34 cellular contexts compared by ENCODE assay signal in genomic region chr1:4460052-4460451, GRCh38.
"Had no signal": no experiment of that assay in that cellular context is flagged by ENCODE, and none has a peak within 500 bp of the region (broad histone marks: within the 10 kb centered on the region; RNA-seq: fewer than 3 reads in every experiment).

No MANE protein-coding gene starts in this region.

- H3K9me3 ChIP-seq: adrenal gland, body of pancreas, breast epithelium had no signal

- H3K9me3 Mint-ChIP-seq: activated CD4-positive, alpha-beta T cell treated with anti-CD3 and anti-CD28 coated beads, Interleukin-2, amount 10 ng/mL, durations not matched to agents 24 days and 14 days; activated CD8-positive, alpha-beta T cell treated with anti-CD3 and anti-CD28 coated beads for 36 hours; activated T-cell treated with anti-CD3 and anti-CD28 coated beads, Interleukin-2, amount 50 U/mL, for 4 hours; T-helper 2 cell treated with Interferon-gamma antibody and Interleukin-4, amounts not matched to agents 5 μg/mL and 100 μg/mL, for 36 hours had no signal

- H3K27me3 ChIP-seq: adrenal gland, body of pancreas, brain microvascular endothelial cell, breast epithelium had no signal

- H3K4me3 ChIP-seq: adrenal gland, body of pancreas, breast epithelium had no signal

- ATAC-seq: activated CD8-positive, alpha-beta T cell treated with anti-CD3 and anti-CD28 coated beads for 36 hours; activated naive CD4-positive, alpha-beta T cell treated with anti-CD3 and anti-CD28 coated beads, Interleukin-2, amount 50 U/mL, for 72 hours; activated T-cell treated with anti-CD3 and anti-CD28 coated beads, Interleukin-2, amount 50 U/mL, for 4 hours; activated T-cell treated with anti-CD3 and anti-CD28 coated beads, Interleukin-2, amount 50 U/mL, for 72 hours; activated T-helper 17 cell treated with anti-CD3 and anti-CD28 coated beads, Interleukin-2, amount 50 U/mL, for 72 hours; body of pancreas had no signal

- H3K27me3 Mint-ChIP-seq: activated B cell treated with CpG ODN at 0.5 μM for 24 hours; activated CD4-positive, alpha-beta memory T cell treated with anti-CD3 and anti-CD28 coated beads for 36 hours; activated CD4-positive, alpha-beta T cell treated with anti-CD3 and anti-CD28 coated beads, Interleukin-2, amount 10 ng/mL, durations not matched to agents 24 days and 14 days; activated CD8-positive, alpha-beta T cell treated with anti-CD3 and anti-CD28 coated beads for 36 hours; activated naive CD8-positive, alpha-beta T cell treated with anti-CD3 and anti-CD28 coated beads for 36 hours had no signal

- H3K4me1 ChIP-seq: adrenal gland, body of pancreas, breast epithelium had no signal

- H3K4me1 Mint-ChIP-seq: activated B cell treated with CpG ODN at 0.5 μM for 24 hours; activated CD4-positive, alpha-beta T cell treated with anti-CD3 and anti-CD28 coated beads, Interleukin-2, amount 10 ng/mL, durations not matched to agents 24 days and 14 days; activated naive CD8-positive, alpha-beta T cell treated with anti-CD3 and anti-CD28 coated beads for 36 hours; activated T-helper 17 cell treated with anti-CD3 and anti-CD28 coated beads, Interleukin-2, amount 50 U/mL, for 72 hours; central memory CD8-positive, alpha-beta T cell had no signal

- H3K4me3 Mint-ChIP-seq: activated B cell treated with CpG ODN at 0.5 μM for 24 hours; activated CD4-positive, alpha-beta memory T cell treated with anti-CD3 and anti-CD28 coated beads for 36 hours; activated CD4-positive, alpha-beta T cell treated with anti-CD3 and anti-CD28 coated beads, Interleukin-2, amount 10 ng/mL, durations not matched to agents 24 days and 14 days; activated CD8-positive, alpha-beta T cell treated with anti-CD3 and anti-CD28 coated beads for 36 hours; activated naive CD8-positive, alpha-beta T cell treated with anti-CD3 and anti-CD28 coated beads for 36 hours; activated T-cell treated with anti-CD3 and anti-CD28 coated beads, Interleukin-2, amount 50 U/mL, for 4 hours; activated T-cell treated with anti-CD3 and anti-CD28 coated beads, Interleukin-2, amount 50 U/mL, for 72 hours; activated T-helper 1 cell treated with anti-CD3 and anti-CD28 coated beads, Interleukin-12 subunit alpha, Interleukin-12 subunit beta, Interleukin-2, Interleukin-4 antibody, amounts not matched to agents 30 ng/mL and 10 ng/mL and 1 ng/mL, durations not matched to agents 14 hours and 24 hours and 36 hours; activated T-helper 17 cell treated with anti-CD3 and anti-CD28 coated beads, Interleukin-2, amount 50 U/mL, for 72 hours; central memory CD8-positive, alpha-beta T cell; T-helper 1 cell treated with Interleukin-12 subunit alpha and Interleukin-12 subunit beta and Interleukin-4 antibody, amounts not matched to agents 30 μg/mL and 1 μg/mL, for 36 hours; T-helper 2 cell treated with Interferon-gamma antibody and Interleukin-4, amounts not matched to agents 5 μg/mL and 100 μg/mL, for 36 hours had no signal

- DNase-seq: activated B cell treated with CpG ODN at 0.5 μM for 24 hours; activated CD4-positive, alpha-beta memory T cell treated with anti-CD3 and anti-CD28 coated beads for 36 hours; activated CD4-positive, alpha-beta T cell treated with anti-CD3 and anti-CD28 coated beads for 4 hours; activated CD4-positive, alpha-beta T cell treated with anti-CD3 and anti-CD28 coated beads, Interleukin-2, amount 10 ng/mL, durations not matched to agents 24 days and 14 days; activated CD4-positive, alpha-beta T cell treated with anti-CD3 and anti-CD28 coated beads, Interleukin-2, amount 50 U/mL, for 1 hour; activated CD4-positive, alpha-beta T cell treated with anti-CD3 and anti-CD28 coated beads, Interleukin-2, amount 50 U/mL, for 4 hours; activated CD4-positive, CD25-positive, alpha-beta regulatory T cell treated with anti-CD3 and anti-CD28 coated beads, Interleukin-2, amount 50 U/mL, for 72 hours; activated CD8-positive, alpha-beta memory T cell treated with anti-CD3 and anti-CD28 coated beads, Interleukin-2, amount 50 U/mL, for 4 hours; activated CD8-positive, alpha-beta T cell treated with anti-CD3 and anti-CD28 coated beads for 36 hours; activated gamma-delta T cell treated with Interleukin-2 at 50 U/mL for 16 hours; activated naive CD4-positive, alpha-beta T cell; activated naive CD4-positive, alpha-beta T cell treated with anti-CD3 and anti-CD28 coated beads, Interleukin-2, amount 50 U/mL, for 16 hours; activated naive CD8-positive, alpha-beta T cell treated with anti-CD3 and anti-CD28 coated beads for 36 hours; activated T-cell treated with anti-CD3 and anti-CD28 coated beads for 4 hours; activated T-cell treated with anti-CD3 and anti-CD28 coated beads, Interleukin-2, amount 50 U/mL, for 1 hour; activated T-cell treated with anti-CD3 and anti-CD28 coated beads, Interleukin-2, amount 50 U/mL, for 4 hours; activated T-cell treated with anti-CD3 and anti-CD28 coated beads, Interleukin-2, amount 50 U/mL, for 72 hours; adrenal gland; amniotic stem cell; body of pancreas; brain microvascular endothelial cell; caudate nucleus; SW 1271; T-helper 1 cell; T-helper 2 cell; T-helper 9 cell had no signal

- H3K36me3 ChIP-seq: adrenal gland, brain microvascular endothelial cell, breast epithelium had no signal

- H3K36me3 Mint-ChIP-seq: activated CD4-positive, alpha-beta memory T cell treated with anti-CD3 and anti-CD28 coated beads for 36 hours; activated naive CD8-positive, alpha-beta T cell treated with anti-CD3 and anti-CD28 coated beads for 36 hours had no signal

- H3K27ac Mint-ChIP-seq: activated B cell treated with CpG ODN at 0.5 μM for 24 hours; activated CD4-positive, alpha-beta memory T cell treated with anti-CD3 and anti-CD28 coated beads for 36 hours; activated CD4-positive, alpha-beta T cell treated with anti-CD3 and anti-CD28 coated beads, Interleukin-2, amount 10 ng/mL, durations not matched to agents 24 days and 14 days; activated CD8-positive, alpha-beta T cell treated with anti-CD3 and anti-CD28 coated beads for 36 hours; activated naive CD8-positive, alpha-beta T cell treated with anti-CD3 and anti-CD28 coated beads for 36 hours; activated T-cell treated with anti-CD3 and anti-CD28 coated beads, Interleukin-2, amount 50 U/mL, for 72 hours; activated T-helper 1 cell treated with anti-CD3 and anti-CD28 coated beads, Interleukin-12 subunit alpha, Interleukin-12 subunit beta, Interleukin-2, Interleukin-4 antibody, amounts not matched to agents 30 ng/mL and 10 ng/mL and 1 ng/mL, durations not matched to agents 14 hours and 24 hours and 36 hours; activated T-helper 17 cell treated with anti-CD3 and anti-CD28 coated beads, Interleukin-2, amount 50 U/mL, for 72 hours; T-helper 1 cell treated with Interleukin-12 subunit alpha and Interleukin-12 subunit beta and Interleukin-4 antibody, amounts not matched to agents 30 μg/mL and 1 μg/mL, for 36 hours; T-helper 2 cell treated with Interferon-gamma antibody and Interleukin-4, amounts not matched to agents 5 μg/mL and 100 μg/mL, for 36 hours had no signal

- H3K27ac ChIP-seq: adrenal gland, body of pancreas, brain microvascular endothelial cell, breast epithelium, VCaP had no signal
